10 cellular contexts compared by ENCODE assay signal in the genomic region with DNA sequence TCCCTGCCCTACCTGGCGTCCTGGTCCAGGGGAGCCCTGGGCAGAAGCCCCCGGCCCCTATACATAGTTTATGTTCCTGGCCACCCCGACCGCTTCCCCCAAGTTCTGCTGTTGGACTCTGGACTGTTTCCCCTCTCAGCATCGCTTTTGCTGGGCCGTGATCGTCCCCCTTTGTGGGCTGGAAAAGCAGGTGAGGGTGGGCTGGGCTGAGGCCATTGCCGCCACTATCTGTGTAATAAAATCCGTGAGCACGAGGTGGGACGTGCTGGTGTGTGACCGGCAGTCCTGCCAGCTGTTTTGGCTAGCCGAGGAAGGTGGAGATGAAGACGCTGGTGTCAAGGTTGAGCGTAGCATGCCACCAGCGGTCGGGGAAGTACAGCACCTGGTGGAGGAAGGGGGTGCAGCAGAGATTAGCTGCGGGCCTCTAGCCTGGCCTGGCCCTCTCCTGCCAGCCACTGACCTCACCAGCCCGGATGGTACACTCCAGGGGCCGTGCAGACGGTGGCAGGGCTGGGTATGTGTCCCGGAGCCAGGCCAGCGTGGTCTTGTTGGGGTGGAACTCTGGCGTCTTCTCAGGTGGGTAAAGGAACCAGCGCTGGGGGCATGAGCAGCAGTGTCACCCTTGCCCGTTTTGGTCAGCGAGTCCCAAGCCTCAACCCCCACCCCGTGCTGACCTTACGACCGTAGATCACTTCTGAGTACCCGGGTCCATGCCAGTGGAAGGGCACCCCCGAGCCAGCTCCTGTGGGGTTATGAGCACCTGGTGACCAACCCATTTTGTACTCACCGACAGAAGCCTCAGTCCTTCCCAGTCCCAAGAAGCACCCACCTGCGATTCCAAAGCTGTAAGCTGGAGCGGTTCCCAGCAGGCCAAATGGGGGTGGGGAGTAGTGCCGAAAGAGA. TPM values are rescaled to one million over a fixed set of nuclear protein-coding genes. Genes with fewer than 3 reads are reported as not detected.
A peak's percentile ranks its signal among the peaks of the same experiment; 100 is the strongest.
DNase-seq lines count a peak whose midpoint lies in the region; ATAC-seq, FAIRE-seq and TF ChIP-seq lines count a peak whose summit lies in the region.
"Had no signal": no experiment of that assay in that cellular context is flagged by ENCODE, and none has a peak within 500 bp of the region (broad histone marks: within the 10 kb centered on the region; RNA-seq: fewer than 3 reads in every experiment).

No MANE protein-coding gene starts in this region.

- H3K79me2 ChIP-seq in keratinocyte (ENCODE audit: control insufficient read depth, insufficient read depth, low read length), result peaks cover 37% of the 10 kb centered on the region

- H3K9me1 ChIP-seq in keratinocyte (ENCODE audit: control insufficient read depth, extremely low read depth, insufficient read depth, low read length), result no peaks in the 10 kb centered on the region

- H3K27ac ChIP-seq in cardiac muscle cell (peak overlapping the region; percentile 7), keratinocyte (ENCODE audit: control insufficient read depth, insufficient read depth, low read length) (no peak overlapping the region), spleen (peak overlapping the region in 1 of 8 donors; percentile 90)

- peak overlapping the region; percentile 72 for H3K27ac Mint-ChIP-seq in activated naive CD8-positive, alpha-beta T cell
- peak overlapping the region; percentile 74 for H3K27ac Mint-ChIP-seq in type B pancreatic cell

- peak overlapping the region; percentile 60 for H3K9ac ChIP-seq in keratinocyte (ENCODE audit: control insufficient read depth, extremely low read depth, insufficient read depth, low read length)

- peak overlapping the region; percentile 86 for H3K4me3 Mint-ChIP-seq in activated naive CD8-positive, alpha-beta T cell
- peak overlapping the region; percentile 84 for H3K4me3 Mint-ChIP-seq in type B pancreatic cell

- H3K9me3 ChIP-seq in cardiac muscle cell (ENCODE audit: low read depth) (no peaks in the 10 kb centered on the region), keratinocyte (ENCODE audit: control insufficient read depth, low read depth, low read length) (no peaks in the 10 kb centered on the region), spleen (no peaks in the 10 kb centered on the region)

- no peak overlapping the region for H3K4me3 ChIP-seq in cardiac muscle cell
- H3K4me3 ChIP-seq in keratinocyte (ENCODE audit: control insufficient read depth in 2 of 3, extremely low read depth in 1 of 3, insufficient read depth in 2 of 3, low read depth in 1 of 3, low read length in 3 of 3), result peak overlapping the region; percentile 60 to 68 (median 66)
- H3K4me3 ChIP-seq in spleen, result peak overlapping the region in 4 of 8 donors; percentile 73 to 93 (median 83)

- H2AFZ ChIP-seq in keratinocyte (ENCODE audit: control insufficient read depth, low read length), result no peak overlapping the region

- peaks cover 16% of the 10 kb centered on the region for H4K20me1 ChIP-seq in keratinocyte (ENCODE audit: control insufficient read depth, extremely low read depth, insufficient read depth, low read length)

- H3K36me3 Mint-ChIP-seq in activated naive CD8-positive, alpha-beta T cell, result peaks cover 2% of the 10 kb centered on the region
- peaks cover 4% of the 10 kb centered on the region for H3K36me3 Mint-ChIP-seq in type B pancreatic cell

- H3K36me3 ChIP-seq in cardiac muscle cell (peaks cover 32% of the 10 kb centered on the region), keratinocyte (ENCODE audit: control insufficient read depth in 2 of 2, extremely low read depth in 1 of 2, insufficient read depth in 2 of 2, low read length in 2 of 2) (peaks cover 10 to 37% of the 10 kb centered on the region in 2 experiments), spleen (peaks cover 0 to 51% (median 32%) of the 10 kb centered on the region in 6 donors)

- WGBS in spleen, 5 donors, result 83 to 93% (median 89%) methylated on average over 35 to 36 of the region's 36 CpGs

- no peaks in the 10 kb centered on the region for H3K27me3 Mint-ChIP-seq in activated naive CD8-positive, alpha-beta T cell
- H3K27me3 Mint-ChIP-seq in type B pancreatic cell, result no peaks in the 10 kb centered on the region

- TF ChIP-seq CTCF in cardiac muscle cell (IDR thresholded peaks at IDR 0.05; ENCODE audit: low read depth, low read length), result no peak
- no peak for TF ChIP-seq CTCF in keratinocyte (optimal IDR thresholded peaks at IDR 0.05 in 1 of 3, IDR thresholded peaks at IDR 0.05 in 1 of 3, conservative IDR thresholded peaks at IDR 0.05 in 1 of 3; ENCODE audit: extremely low read depth in 1 of 3, insufficient read depth in 2 of 3, low read length in 3 of 3)
- peak; percentile 18 for TF ChIP-seq CTCF in type B pancreatic cell (conservative IDR thresholded peaks at IDR 0.05)
- TF ChIP-seq CTCF in spleen (IDR thresholded peaks at IDR 0.05 in 8 of 11, conservative IDR thresholded peaks at IDR 0.05 in 3 of 11), result no peak
- no peak for TF ChIP-seq CTCF in GM10266 (IDR thresholded peaks at IDR 0.05; ENCODE audit: control insufficient read depth, insufficient read depth, low read depth, missing control alignments)

- H3K27me3 ChIP-seq in cardiac muscle cell (no peaks in the 10 kb centered on the region), keratinocyte (ENCODE audit: control insufficient read depth, extremely low read depth, insufficient read depth, low read length) (no peaks in the 10 kb centered on the region), spleen (replicated peaks in 1 of 7) (peaks cover 0 to 4% (median 0%) of the 10 kb centered on the region in 7 donors)

- FAIRE-seq in keratinocyte (lab: Jason Lieb, UNC), result no peak

- no peak for ATAC-seq in left cardiac atrium

- DNase-seq in cardiac muscle cell (ENCODE audit: low read depth in 1 of 2, low spot score in 1 of 2), result no peak
- no peak for DNase-seq in left cardiac atrium
- no peak for DNase-seq in keratinocyte (ENCODE audit: low read depth, low spot score)
- no peak for DNase-seq in type B pancreatic cell (ENCODE audit: extremely low spot score, unreplicated experiment)
- DNase-seq in spleen, result no peak
- DNase-seq in GM10266 (ENCODE audit: extremely low spot score), result no peak
- no peak for DNase-seq in NCI-H2227 (lab: John Stamatoyannopoulos, UW; ENCODE audit: unreplicated experiment)
- DNase-seq: central memory CD4-positive, alpha-beta T cell; posterior cingulate gyrus had no signal

- intact Hi-C loops in left cardiac atrium (cut with DNase I), result no loop called here
- intact Hi-C loops in spleen (cut with DNase I; ENCODE audit: low total_unique reads), result no loop called here

- H3K4me1 ChIP-seq in cardiac muscle cell (ENCODE audit: low read depth) (peaks cover 13% of the 10 kb centered on the region), keratinocyte (ENCODE audit: control insufficient read depth, extremely low read depth, insufficient read depth, low read length) (peaks cover 29% of the 10 kb centered on the region), spleen (peaks cover 30 to 81% (median 68%) of the 10 kb centered on the region in 6 donors)

- peaks cover 18% of the 10 kb centered on the region for H3K4me1 Mint-ChIP-seq in activated naive CD8-positive, alpha-beta T cell (ENCODE audit: low read depth)
- peaks cover 3% of the 10 kb centered on the region for H3K4me1 Mint-ChIP-seq in type B pancreatic cell (ENCODE audit: unreplicated experiment)

- no peaks in the 10 kb centered on the region for H3K9me3 Mint-ChIP-seq in activated naive CD8-positive, alpha-beta T cell (ENCODE audit: low read depth)
- no peaks in the 10 kb centered on the region for H3K9me3 Mint-ChIP-seq in type B pancreatic cell

- peak overlapping the region; percentile 80 for H3K4me2 ChIP-seq in keratinocyte (ENCODE audit: control insufficient read depth, extremely low read depth, insufficient read depth, low read depth, low read length)

- TF ChIP-seq POLR2A in spleen (IDR thresholded peaks at IDR 0.05), result no peak

- dilution Hi-C loops in keratinocyte (cut with MboI; ENCODE audit: extremely low pct_ligation_motif_present, low sequenced_read_pairs), result no loop called here

RNA-seq across cellular contexts. Expression of gene JMJD8, which starts 1.4 kb away (rescaled TPM):
- 105 and 134 TPM in 2 replicates for total RNA-seq in cardiac muscle cell
- 107 and 118 TPM in 2 replicates for polyA plus RNA-seq in cardiac muscle cell
- 10 to 100 TPM; 45.5 to 48.9 TPM for total RNA-seq in left cardiac atrium
- polyA plus RNA-seq in keratinocyte, result 17.8 to 29.7 TPM (median 20.1 TPM) in 3 replicates
- polyA plus RNA-seq in keratinocyte (2011; ENCODE audit: low read depth), result 1.8 TPM
- 11.4 and 24.8 TPM in 2 replicates for polyA plus RNA-seq in keratinocyte (2011; cell fraction: cytosol; rRNA removed)
- 16.9 and 21.9 TPM in 2 replicates for polyA plus RNA-seq in keratinocyte (2011; cell fraction: nucleus; rRNA removed)
- 16.1 and 33.9 TPM in 2 replicates for polyA plus RNA-seq in keratinocyte (2012; ENCODE audit: low replicate concordance)
- 8.9 to 48.9 TPM (median 14.0 TPM) in 3 replicates for polyA minus RNA-seq in keratinocyte
- 24.7 TPM for polyA minus RNA-seq in keratinocyte (2011; cell fraction: cytosol; rRNA and poly(A)+ RNA removed)
- polyA minus RNA-seq in keratinocyte (2011; cell fraction: nucleus; rRNA and poly(A)+ RNA removed), result 5.2 and 8.1 TPM in 2 replicates
- 63.3 and 65.2 TPM in 2 replicates for total RNA-seq in type B pancreatic cell (ENCODE audit: low replicate concordance)
- total RNA-seq in spleen, result 10 to 100 TPM; 29.2 to 58.7 (median 38.7) TPM
- polyA plus RNA-seq in spleen, result 10 to 100 TPM; 24.9 to 32.1 (median 27.2) TPM

RNA-seq across cellular contexts. Expression of gene STUB1, which starts 2.5 kb away (rescaled TPM):
- total RNA-seq in cardiac muscle cell, result 176 and 207 TPM in 2 replicates
- polyA plus RNA-seq in cardiac muscle cell, result 219 and 269 TPM in 2 replicates
- total RNA-seq in left cardiac atrium, result 100 to 1,000 TPM in 1 of 2 donors, 10 to 100 TPM in 1; 89.1 to 101 TPM
- polyA plus RNA-seq in keratinocyte, result 124 to 153 TPM (median 144 TPM) in 3 replicates
- polyA plus RNA-seq in keratinocyte (2011; ENCODE audit: low read depth), result 229 TPM
- polyA plus RNA-seq in keratinocyte (2011; cell fraction: cytosol; rRNA removed), result 139 and 198 TPM in 2 replicates
- 127 and 148 TPM in 2 replicates for polyA plus RNA-seq in keratinocyte (2011; cell fraction: nucleus; rRNA removed)
- polyA plus RNA-seq in keratinocyte (2012; ENCODE audit: low replicate concordance), result 113 and 116 TPM in 2 replicates
- 59.1 to 174 TPM (median 66.8 TPM) in 3 replicates for polyA minus RNA-seq in keratinocyte
- 89.6 TPM for polyA minus RNA-seq in keratinocyte (2011; cell fraction: cytosol; rRNA and poly(A)+ RNA removed)
- polyA minus RNA-seq in keratinocyte (2011; cell fraction: nucleus; rRNA and poly(A)+ RNA removed), result 20.2 and 29.9 TPM in 2 replicates
- total RNA-seq in type B pancreatic cell (ENCODE audit: low replicate concordance), result 74.7 and 80.3 TPM in 2 replicates
- total RNA-seq in spleen, result 100 to 1,000 TPM in 1 of 7 donors, 10 to 100 TPM in 6; 68.9 to 101 (median 79.3) TPM
- 100 to 1,000 TPM; 102 to 160 (median 107) TPM for polyA plus RNA-seq in spleen

RNA-seq across cellular contexts. Expression of gene RHBDL1, which starts 7.3 kb away (rescaled TPM):
- total RNA-seq in cardiac muscle cell (3.6 and 12.9 TPM in 2 replicates), left cardiac atrium (1 to 10 TPM; 1.2 TPM), type B pancreatic cell (ENCODE audit: low replicate concordance) (2.2 and 2.7 TPM in 2 replicates), spleen (1 to 10 TPM in 2 of 7 donors, under 1 TPM in 5; 0.37 to 2.0 (median 0.69) TPM)
- polyA plus RNA-seq in cardiac muscle cell (2.6 and 4.7 TPM in 2 replicates), keratinocyte (0.58 to 2.7 TPM (median 0.71 TPM) in 3 replicates), spleen (under 1 TPM; 0.43 to 0.80 (median 0.61) TPM)
- 0.59 TPM for polyA plus RNA-seq in keratinocyte (2011; ENCODE audit: low read depth)
- polyA plus RNA-seq in keratinocyte (2011; cell fraction: cytosol; rRNA removed), result 0.17 and 0.47 TPM in 2 replicates
- polyA plus RNA-seq in keratinocyte (2011; cell fraction: nucleus; rRNA removed), result 9.0 and 15.2 TPM in 2 replicates
- 1.0 and 2.4 TPM in 2 replicates for polyA plus RNA-seq in keratinocyte (2012; ENCODE audit: low replicate concordance)
- polyA minus RNA-seq in keratinocyte, result 0.39 to 0.77 TPM (median 0.40 TPM) in 3 replicates
- not detected for polyA minus RNA-seq in keratinocyte (2011; cell fraction: cytosol; rRNA and poly(A)+ RNA removed)
- polyA minus RNA-seq in keratinocyte (2011; cell fraction: nucleus; rRNA and poly(A)+ RNA removed), result 1.4 and 2.1 TPM in 2 replicates

RNA-seq across cellular contexts. Expression of gene WDR24, which starts 7.5 kb away (rescaled TPM):
- total RNA-seq in cardiac muscle cell, result 17.6 and 23.3 TPM in 2 replicates
- 22.8 and 31.0 TPM in 2 replicates for polyA plus RNA-seq in cardiac muscle cell
- total RNA-seq in left cardiac atrium, result 1 to 10 TPM; 8.2 TPM
- polyA plus RNA-seq in keratinocyte, result 1.2 to 2.7 TPM (median 2.1 TPM) in 3 replicates
- polyA plus RNA-seq in keratinocyte (2011; ENCODE audit: low read depth), result 3.9 TPM
- polyA plus RNA-seq in keratinocyte (2011; cell fraction: cytosol; rRNA removed), result 1.4 and 3.2 TPM in 2 replicates
- 4.8 and 8.0 TPM in 2 replicates for polyA plus RNA-seq in keratinocyte (2011; cell fraction: nucleus; rRNA removed)
- polyA plus RNA-seq in keratinocyte (2012; ENCODE audit: low replicate concordance), result 6.6 and 6.8 TPM in 2 replicates
- 2.3 to 9.4 TPM (median 2.8 TPM) in 3 replicates for polyA minus RNA-seq in keratinocyte
- 6.3 TPM for polyA minus RNA-seq in keratinocyte (2011; cell fraction: cytosol; rRNA and poly(A)+ RNA removed)
- polyA minus RNA-seq in keratinocyte (2011; cell fraction: nucleus; rRNA and poly(A)+ RNA removed), result 2.1 and 4.5 TPM in 2 replicates
- total RNA-seq in type B pancreatic cell (ENCODE audit: low replicate concordance), result 18.2 and 21.0 TPM in 2 replicates
- 10 to 100 TPM; 12.5 to 17.3 (median 15.5) TPM for total RNA-seq in spleen
- 10 to 100 TPM in 1 of 3 donors, 1 to 10 TPM in 2; 6.5 to 11.4 (median 7.7) TPM for polyA plus RNA-seq in spleen

RNA-seq across cellular contexts. Expression of gene RHOT2, which starts 14.8 kb away (rescaled TPM):
- total RNA-seq in cardiac muscle cell (251 and 305 TPM in 2 replicates), left cardiac atrium (100 to 1,000 TPM in 1 of 2 donors, 10 to 100 TPM in 1; 73.8 to 106 TPM), type B pancreatic cell (ENCODE audit: low replicate concordance) (146 and 163 TPM in 2 replicates), spleen (100 to 1,000 TPM in 5 of 7 donors, 10 to 100 TPM in 2; 71.3 to 152 (median 131) TPM)
- polyA plus RNA-seq in cardiac muscle cell (294 and 315 TPM in 2 replicates), keratinocyte (58.7 to 97.0 TPM (median 61.7 TPM) in 3 replicates), spleen (100 to 1,000 TPM; 139 to 309 (median 245) TPM)
- polyA plus RNA-seq in keratinocyte (2011; ENCODE audit: low read depth), result 60.0 TPM
- 20.5 and 45.5 TPM in 2 replicates for polyA plus RNA-seq in keratinocyte (2011; cell fraction: cytosol; rRNA removed)
- 279 and 341 TPM in 2 replicates for polyA plus RNA-seq in keratinocyte (2011; cell fraction: nucleus; rRNA removed)
- polyA plus RNA-seq in keratinocyte (2012; ENCODE audit: low replicate concordance), result 64.1 and 66.4 TPM in 2 replicates
- 26.1 to 90.0 TPM (median 31.0 TPM) in 3 replicates for polyA minus RNA-seq in keratinocyte
- 72.1 TPM for polyA minus RNA-seq in keratinocyte (2011; cell fraction: cytosol; rRNA and poly(A)+ RNA removed)
- polyA minus RNA-seq in keratinocyte (2011; cell fraction: nucleus; rRNA and poly(A)+ RNA removed), result 61.3 and 76.7 TPM in 2 replicates
